ENCODE assay signal across 11 cellular contexts in the genomic region with DNA sequence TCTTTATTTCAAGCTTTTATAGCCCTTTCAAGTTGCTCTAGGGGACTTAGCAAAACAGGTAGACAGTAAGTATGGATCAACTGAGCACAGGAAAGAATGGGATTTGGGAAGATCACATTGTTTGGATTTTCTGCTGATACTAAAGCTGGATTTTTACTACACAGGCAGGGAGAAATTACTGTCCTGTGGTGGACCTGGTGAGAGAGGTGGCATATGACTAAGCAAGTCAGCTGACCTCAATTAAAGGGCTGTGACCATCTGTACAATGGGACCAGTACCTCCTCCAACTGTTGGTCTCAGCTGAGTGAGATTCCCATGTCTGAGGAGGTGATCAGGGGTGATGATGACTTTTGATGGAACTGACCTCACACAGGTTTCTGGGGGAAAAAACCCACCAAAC. TPM values are rescaled to one million over a fixed set of nuclear protein-coding genes. Genes with fewer than 3 reads are reported as not detected.
DNase-seq lines count a peak whose midpoint lies in the region; ATAC-seq, FAIRE-seq and TF ChIP-seq lines count a peak whose summit lies in the region.
"Had no signal": no experiment of that assay in that cellular context is flagged by ENCODE, and none has a peak within 500 bp of the region (broad histone marks: within the 10 kb centered on the region; RNA-seq: fewer than 3 reads in every experiment).

No MANE protein-coding gene starts in this region.

- H3K36me3 Mint-ChIP-seq in stimulated activated effector memory CD8-positive, alpha-beta T cell treated with anti-CD3 and anti-CD28 coated beads, Interleukin-12 subunit alpha, Interleukin-12 subunit beta, amount 100 ng/mL, for 72 hours = no peaks in the 10 kb centered on the region
- peaks cover 2% of the 10 kb centered on the region for H3K36me3 Mint-ChIP-seq in osteocyte (ENCODE audit: unreplicated experiment)

- BruUV-seq in K562 (replicated peaks; lab: Mats Ljungman, UMichigan) = no TSS peak

- peak in 3 of 4 experiments; percentile 50 to 62 (median 51) for DNase-seq in K562 (ENCODE audit: extremely low read depth in 1 of 4, low spot score in 3 of 4)
- DNase-seq in stimulated activated effector memory CD8-positive, alpha-beta T cell treated with anti-CD3 and anti-CD28 coated beads, Interleukin-12 subunit alpha, Interleukin-12 subunit beta, amount 100 ng/mL, for 72 hours (ENCODE audit: low spot score in 2 of 2) = no peak
- no peak for DNase-seq in cerebellum (ENCODE audit: low spot score)
- no peak for DNase-seq in osteocyte (ENCODE audit: extremely low spot score, unreplicated experiment)
- DNase-seq: anterior cingulate cortex; effector CD8-positive, alpha-beta T cell; NCI-H1092; stimulated activated CD4-positive, alpha-beta T cell treated with anti-CD3 and anti-CD28 coated beads, Interleukin-1b, Interleukin-23, amount 100 ng/mL, for 48 hours had no signal

- peaks cover 50% of the 10 kb centered on the region for H3K4me1 Mint-ChIP-seq in stimulated activated effector memory CD8-positive, alpha-beta T cell treated with anti-CD3 and anti-CD28 coated beads, Interleukin-12 subunit alpha, Interleukin-12 subunit beta, amount 100 ng/mL, for 72 hours
- H3K4me1 Mint-ChIP-seq in osteocyte (ENCODE audit: unreplicated experiment) = peaks cover 44% of the 10 kb centered on the region

- H3K27me3 Mint-ChIP-seq in osteocyte (ENCODE audit: unreplicated experiment) = no peaks in the 10 kb centered on the region

- no peaks in the 10 kb centered on the region for H3K9me1 ChIP-seq in K562 (ENCODE audit: control insufficient read depth, insufficient read depth, low read length)

- H2AFZ ChIP-seq in K562 (ENCODE audit: low read depth, low read length) = no peak overlapping the region

- peaks cover 23 to 66% of the 10 kb centered on the region in 2 experiments for H3K4me1 ChIP-seq in K562 (replicated peaks in 1 of 2; ENCODE audit: control insufficient read depth in 2 of 2, insufficient read depth in 2 of 2, low read length in 2 of 2)

- TF ChIP-seq EP300 in Ishikawa (IDR thresholded peaks at IDR 0.05; ENCODE audit: borderline replicate concordance) (no peak), K562 (IDR thresholded peaks at IDR 0.05; ENCODE audit: low read length) (no peak)

- intact Hi-C loops in K562 (cut with micrococcal nuclease) = loop anchor here (2.0 kb wide), 1 partner anchor 17 kb away; no protein-coding TSS in a partner anchor

- H3K9me3 ChIP-seq in K562 (replicated peaks; ENCODE audit: control insufficient read depth, insufficient read depth, low read depth, low read length) = no peaks in the 10 kb centered on the region

- H3K36me3 ChIP-seq in K562 (ENCODE audit: control insufficient read depth, insufficient read depth, low read length) = peaks cover 17% of the 10 kb centered on the region; the same call in 2 of the 3 replicates

- H3K9ac ChIP-seq in K562 (ENCODE audit: insufficient read depth in 1 of 2, low read depth in 2 of 2, low read length in 2 of 2) = peak overlapping the region in 1 of 2 experiments; percentile 29; a peak in 2 of 4 replicates

- ATAC-seq in GM19351 (IDR thresholded peaks at IDR 0.05; ENCODE audit: unreplicated experiment) (peak; percentile 35), K562 (no peak), GM18517 (IDR thresholded peaks at IDR 0.05; ENCODE audit: unreplicated experiment) (no peak)
- ATAC-seq in stimulated activated effector memory CD8-positive, alpha-beta T cell treated with anti-CD3 and anti-CD28 coated beads, Interleukin-12 subunit alpha, Interleukin-12 subunit beta, amount 100 ng/mL, for 72 hours = peak; percentile 51

- 0 out of 2 replicates have a peak overlapping the region, but pooled peaks have one; percentile 7 for H3K4me2 ChIP-seq in K562 (ENCODE audit: insufficient read depth, low read length)

- H3K9me3 Mint-ChIP-seq in stimulated activated effector memory CD8-positive, alpha-beta T cell treated with anti-CD3 and anti-CD28 coated beads, Interleukin-12 subunit alpha, Interleukin-12 subunit beta, amount 100 ng/mL, for 72 hours = no peaks in the 10 kb centered on the region
- no peaks in the 10 kb centered on the region for H3K9me3 Mint-ChIP-seq in osteocyte (ENCODE audit: unreplicated experiment)

- H3K27ac ChIP-seq in K562 (ENCODE audit: extremely low read depth, low read depth, low read length) = peak overlapping the region; percentile 14; the same call in 2 of the 3 replicates

- no peaks in the 10 kb centered on the region for H3K27me3 ChIP-seq in K562 (ENCODE audit: control insufficient read depth in 2 of 2, insufficient read depth in 2 of 2, low read length in 2 of 2)

- no peak overlapping the region for H3K4me3 ChIP-seq in K562

- H3K4me3 Mint-ChIP-seq in stimulated activated effector memory CD8-positive, alpha-beta T cell treated with anti-CD3 and anti-CD28 coated beads, Interleukin-12 subunit alpha, Interleukin-12 subunit beta, amount 100 ng/mL, for 72 hours = no peak overlapping the region
- H3K4me3 Mint-ChIP-seq in osteocyte (ENCODE audit: unreplicated experiment) = no peak overlapping the region

- H3K79me2 ChIP-seq in K562 (ENCODE audit: control insufficient read depth, insufficient read depth, low read length) = peaks cover 98% of the 10 kb centered on the region

- in situ Hi-C loops in K562 (cut with MboI) = no loop called here

- H3K27ac Mint-ChIP-seq in stimulated activated effector memory CD8-positive, alpha-beta T cell treated with anti-CD3 and anti-CD28 coated beads, Interleukin-12 subunit alpha, Interleukin-12 subunit beta, amount 100 ng/mL, for 72 hours = no peak overlapping the region
- no peak overlapping the region for H3K27ac Mint-ChIP-seq in osteocyte (ENCODE audit: unreplicated experiment)

- no peak for TF ChIP-seq CTCF in K562 (IDR thresholded peaks at IDR 0.05 in 2 of 3, conservative IDR thresholded peaks at IDR 0.05 in 1 of 3; ENCODE audit: insufficient read depth in 2 of 3, low read depth in 1 of 3, low read length in 3 of 3)
- no peak for TF ChIP-seq CTCF in osteocyte (IDR thresholded peaks at IDR 0.05)

- no peak for TF ChIP-seq POLR2A in K562 (conservative IDR thresholded peaks at IDR 0.05)

- TF ChIP-seq RAD21 in Ishikawa (IDR thresholded peaks at IDR 0.05; ENCODE audit: low read depth) (no peak), K562 (CRISPR knock-in tag; conservative IDR thresholded peaks at IDR 0.05 in 1 of 2, IDR thresholded peaks at IDR 0.05 in 1 of 2) (no peak)

- peak; percentile 44 for FAIRE-seq in K562 (lab: Jason Lieb, UNC)

- CTCF ChIA-PET in K562 (lab: Yijun Ruan, JAX; ENCODE audit: low intra/inter-chr PET ratio) = interaction anchor here (0.6 kb wide), 1 partner anchor 277 kb away, joined by 3 read pairs; no protein-coding TSS in a partner anchor

- POLR2A ChIA-PET in K562 (lab: Yijun Ruan, JAX) = interaction anchor here (0.9 to 2.6 kb wide), 10 partner anchors 8 to 299 kb away, joined by 3 to 12 read pairs (median 5); no protein-coding TSS in a partner anchor

- H4K20me1 ChIP-seq in K562 (replicated peaks; ENCODE audit: control insufficient read depth, insufficient read depth, low read length) = no peaks in the 10 kb centered on the region

TF ChIP-seq in Ishikawa, 13 proteins besides CTCF, POLR2A, EP300 and RAD21:
- TF ChIP-seq, protein P1, sequence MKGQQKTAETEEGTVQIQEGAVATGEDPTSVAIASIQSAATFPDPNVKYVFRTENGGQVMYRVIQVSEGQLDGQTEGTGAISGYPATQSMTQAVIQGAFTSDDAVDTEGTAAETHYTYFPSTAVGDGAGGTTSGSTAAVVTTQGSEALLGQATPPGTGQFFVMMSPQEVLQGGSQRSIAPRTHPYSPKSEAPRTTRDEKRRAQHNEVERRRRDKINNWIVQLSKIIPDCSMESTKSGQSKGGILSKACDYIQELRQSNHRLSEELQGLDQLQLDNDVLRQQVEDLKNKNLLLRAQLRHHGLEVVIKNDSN (IDR thresholded peaks at IDR 0.05) = peak; percentile 65
- no peak for TF ChIP-seq CEBPB (IDR thresholded peaks at IDR 0.05)

TF ChIP-seq in K562, 482 proteins besides CTCF, POLR2A, EP300 and RAD21 (continues in another document):
- 0 out of 2 replicates have a peak, but pooled peaks have one; percentile 7 for TF ChIP-seq RBM34 (IDR thresholded peaks at IDR 0.05; ENCODE audit: borderline replicate concordance, insufficient read depth, low read length)
- TF ChIP-seq DACH1 (IDR thresholded peaks at IDR 0.05; ENCODE audit: partially characterized antibody) = peak; percentile 56
- TF ChIP-seq, protein P2, sequence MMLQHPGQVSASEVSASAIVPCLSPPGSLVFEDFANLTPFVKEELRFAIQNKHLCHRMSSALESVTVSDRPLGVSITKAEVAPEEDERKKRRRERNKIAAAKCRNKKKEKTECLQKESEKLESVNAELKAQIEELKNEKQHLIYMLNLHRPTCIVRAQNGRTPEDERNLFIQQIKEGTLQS (IDR thresholded peaks at IDR 0.05) = peak; percentile 33; the same call in 1 of the 2 replicates
- TF ChIP-seq, protein P2 (CRISPR knock-in tag; conservative IDR thresholded peaks at IDR 0.05) = no peak
- 0 out of 4 replicates have a peak, but pooled peaks of 1 of the 2 experiments have one; percentile 47 for TF ChIP-seq ARNT (IDR thresholded peaks at IDR 0.05)
- peak; percentile 35; the same call in 1 of the 2 replicates for TF ChIP-seq MAFG (tag; conservative IDR thresholded peaks at IDR 0.05)
- TF ChIP-seq ZNF174 (CRISPR knock-in tag; IDR thresholded peaks at IDR 0.05) = no peak

RNA-seq across cellular contexts. Expression of a gene that starts 28.0 kb away (rescaled TPM):
- 128 and 141 TPM in 2 replicates for total RNA-seq in K562 (2011; cell fraction: chromatin; rRNA removed; ENCODE audit: low replicate concordance)
- 88.6 and 91.1 TPM in 2 replicates for total RNA-seq in K562 (2011; cell fraction: nucleolus; rRNA removed)
- total RNA-seq in K562 (2011; cell fraction: nucleoplasm; rRNA removed) = 120 and 166 TPM in 2 replicates
- total RNA-seq in K562 (2014; rRNA removed) (19.3 and 34.7 TPM in 2 replicates), K562 (2014; rRNA removed; fragmentation: Illumina TruSeq; extraction: Trizol) (24.3 and 25.0 TPM in 2 replicates), K562 (2015; rRNA removed; fragmentation: Illumina TruSeq; extraction: Trizol) (21.9 and 22.1 TPM in 2 replicates), K562 (2021) (64.2 and 65.7 TPM in 2 replicates), cerebellum (7.6 TPM), osteocyte (29.4 and 29.9 TPM in 2 replicates)
- polyA plus RNA-seq in K562 (2011; rRNA removed) (5.2 and 6.0 TPM in 2 replicates), K562 (2014; fragmentation: Illumina TruSeq; extraction: Trizol) (23.6 and 25.9 TPM in 2 replicates), K562 (2014; fragmentation: Nextera tagmentation; extraction: Ambion mirVana) (1 to 10 TPM; 3.3 to 4.8 TPM), K562 (2014; rRNA removed) (15.6 and 19.6 TPM in 2 replicates)
- polyA plus RNA-seq in K562 (2011; cell fraction: cytosol; rRNA removed) = 5.6 and 6.8 TPM in 2 replicates
- polyA plus RNA-seq in K562 (2011; cell fraction: nucleus; rRNA removed) = 25.5 and 29.7 TPM in 2 replicates
- polyA plus RNA-seq in K562 (2012) = 20.6 and 20.9 TPM in 2 replicates
- 42.2 and 45.2 TPM in 2 replicates for polyA minus RNA-seq in K562 (2011; rRNA and poly(A)+ RNA removed)
- polyA minus RNA-seq in K562 (2011; cell fraction: cytosol; rRNA and poly(A)+ RNA removed) = 34.1 and 47.8 TPM in 2 replicates
- 48.1 and 74.3 TPM in 2 replicates for polyA minus RNA-seq in K562 (2011; cell fraction: nucleus; rRNA and poly(A)+ RNA removed)

Comparison
In these comparisons a context has a peak if more than half of its experiments do, and no peak if none do; other contexts are left out.
1. ATAC-seq: peak in GM19351 (single experiment) and stimulated activated effector memory CD8-positive, alpha-beta T cell treated with anti-CD3 and anti-CD28 coated beads, Interleukin-12 subunit alpha, Interleukin-12 subunit beta, amount 100 ng/mL, for 72 hours (single experiment); none in K562 (single experiment) and GM18517 (single experiment).
2. DNase-seq: peak in K562 (3 of 4); none in stimulated activated effector memory CD8-positive, alpha-beta T cell treated with anti-CD3 and anti-CD28 coated beads, Interleukin-12 subunit alpha, Interleukin-12 subunit beta, amount 100 ng/mL, for 72 hours (0 of 2), cerebellum (single experiment) and osteocyte (single experiment).